In genomic region chr15:59162080-59162479, GRCh38 we compare ENCODE assay signal across 13 cellular contexts. TPM values are rescaled to one million over a fixed set of nuclear protein-coding genes. Genes with fewer than 3 reads are reported as not detected.
"Had no signal": no experiment of that assay in that cellular context is flagged by ENCODE, and none has a peak within 500 bp of the region (broad histone marks: within the 10 kb centered on the region; RNA-seq: fewer than 3 reads in every experiment).

No MANE protein-coding gene starts in this region.

RNA-seq across cellular contexts. Expression of gene LDHAL6B, which starts 44.6 kb away (rescaled TPM):
- total RNA-seq: stomach, subcutaneous adipose tissue, suprapubic skin, temporal lobe, thoracic aorta, tibial nerve, transverse colon, upper lobe of right lung, ureter, urinary bladder, uterus, vagina had no signal
- polyA plus RNA-seq: stomach, thymus, urinary bladder had no signal
